ENCODE assay signal across 25 cellular contexts in the genomic region with DNA sequence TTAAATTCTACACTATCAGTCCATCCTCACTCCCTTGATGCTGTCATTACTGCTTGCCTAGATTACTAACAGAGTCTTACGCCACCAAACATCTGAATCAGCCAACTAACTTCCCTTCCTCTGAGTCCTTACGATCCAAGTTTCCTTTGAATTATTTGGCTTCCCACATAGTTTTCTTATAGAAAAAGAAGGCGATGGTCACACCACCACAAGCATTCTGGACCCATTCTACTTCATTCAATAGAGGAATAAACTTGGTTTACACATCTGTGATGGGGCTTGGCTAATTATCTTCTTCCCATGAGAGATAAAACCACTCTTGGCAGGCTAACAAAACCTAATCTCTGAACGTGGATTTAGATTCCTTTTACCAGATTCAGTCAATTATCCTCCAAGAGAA. TPM values are rescaled to one million over a fixed set of nuclear protein-coding genes. Genes with fewer than 3 reads are reported as not detected.
DNase-seq lines count a peak whose midpoint lies in the region; ATAC-seq and TF ChIP-seq lines count a peak whose summit lies in the region.
"Had no signal": no experiment of that assay in that cellular context is flagged by ENCODE, and none has a peak within 500 bp of the region (broad histone marks: within the 10 kb centered on the region; RNA-seq: fewer than 3 reads in every experiment).

No MANE protein-coding gene starts in this region.

- peaks cover 19% of the 10 kb centered on the region for H3K4me1 Mint-ChIP-seq in progenitor cell of endocrine pancreas (ENCODE audit: low read depth)

- H3K27ac ChIP-seq in adrenal gland, result peak overlapping the region in 3 of 5 donors; percentile 13 to 74 (median 14)
- H3K27ac ChIP-seq: neutrophil had no signal

- WGBS in adrenal gland, 4 donors, result 71 to 77% (median 73%) methylated on average over 4 of the region's 4 CpGs

- H3K4me3 Mint-ChIP-seq in progenitor cell of endocrine pancreas (ENCODE audit: low read depth), result no peak overlapping the region
- H3K4me3 Mint-ChIP-seq: activated T-cell treated with anti-CD3 and anti-CD28 coated beads, Interleukin-2, amount 50 U/mL, for 72 hours had no signal

- TF ChIP-seq CTCF in adrenal gland (IDR thresholded peaks at IDR 0.05) (no peak), fibroblast of pulmonary artery (IDR thresholded peaks at IDR 0.05; ENCODE audit: low read length, missing control alignments) (no peak), progenitor cell of endocrine pancreas (IDR thresholded peaks at IDR 0.05; ENCODE audit: unreplicated experiment) (no peak)

- H3K36me3 ChIP-seq in adrenal gland (replicated peaks in 1 of 2), result peaks cover 0 to 13% of the 10 kb centered on the region in 2 donors

- peak overlapping the region; percentile 50 for H3K27ac Mint-ChIP-seq in progenitor cell of endocrine pancreas
- H3K27ac Mint-ChIP-seq: activated T-cell treated with anti-CD3 and anti-CD28 coated beads, Interleukin-2, amount 50 U/mL, for 72 hours had no signal

- intact Hi-C loops in adrenal gland (cut with DNase I), result no loop called here

- H3K9me3 Mint-ChIP-seq in progenitor cell of endocrine pancreas (ENCODE audit: low read depth), result no peaks in the 10 kb centered on the region
- H3K9me3 Mint-ChIP-seq: activated T-cell treated with anti-CD3 and anti-CD28 coated beads, Interleukin-2, amount 50 U/mL, for 72 hours had no signal

- no peak for TF ChIP-seq POLR2A in adrenal gland (IDR thresholded peaks at IDR 0.05)

- H3K4me1 ChIP-seq in adrenal gland (replicated peaks in 1 of 2), result peaks cover 0 to 10% of the 10 kb centered on the region in 2 donors
- H3K4me1 ChIP-seq: ascending aorta had no signal

- peaks cover 9% of the 10 kb centered on the region for H3K36me3 Mint-ChIP-seq in progenitor cell of endocrine pancreas (ENCODE audit: insufficient read depth)

- H3K27me3 ChIP-seq in adrenal gland, result no peaks in the 10 kb centered on the region
- H3K27me3 ChIP-seq: ascending aorta, heart right ventricle, neutrophil had no signal

- peak; percentile 11 for DNase-seq in HS-5 (ENCODE audit: low read depth)
- no peak for DNase-seq in adrenal gland
- DNase-seq in fibroblast of pulmonary artery (ENCODE audit: low read depth), result peak; percentile 71
- no peak for DNase-seq in progenitor cell of endocrine pancreas (ENCODE audit: low spot score, unreplicated experiment)
- DNase-seq in AG20443 (ENCODE audit: low spot score), result no peak
- no peak for DNase-seq in NOMO-1 (lab: John Stamatoyannopoulos, UW; ENCODE audit: unreplicated experiment in 2 of 2)
- DNase-seq: activated CD4-positive, alpha-beta T cell treated with anti-CD3 and anti-CD28 coated beads for 4 hours; activated naive CD4-positive, alpha-beta T cell treated with anti-CD3 and anti-CD28 coated beads, Interleukin-2, amount 50 U/mL, for 16 hours; activated T-cell treated with anti-CD3 and anti-CD28 coated beads, Interleukin-2, amount 50 U/mL, for 72 hours; AML-193; DMS79; heart right ventricle; Karpas-422; left colon; MV-4-11; NCI-H1694 treated with DMSO at 0.1 percent for 48 hours; NCI-H748 treated with DMSO at 0.1 percent for 48 hours; OCI-M1; SHP77; stimulated activated CD4-positive, alpha-beta T cell treated with anti-CD3 and anti-CD28 coated beads, Interleukin-2, amount 100 ng/mL, for 48 hours; stimulated activated naive CD4-positive, alpha-beta T cell had no signal

- no peak for ATAC-seq in HG03025 (IDR thresholded peaks at IDR 0.05; ENCODE audit: low FRiP score, unreplicated experiment)
- ATAC-seq: activated T-cell treated with anti-CD3 and anti-CD28 coated beads, Interleukin-2, amount 50 U/mL, for 72 hours; GM12878; left colon had no signal

- no peak overlapping the region for H3K4me3 ChIP-seq in adrenal gland
- H3K4me3 ChIP-seq in fibroblast of pulmonary artery (replicated peaks; ENCODE audit: low read depth, low read length), result no peak overlapping the region
- H3K4me3 ChIP-seq: ascending aorta, GM12878, heart right ventricle had no signal

- H3K9me3 ChIP-seq in adrenal gland (replicated peaks in 1 of 3), result no peaks in the 10 kb centered on the region
- H3K9me3 ChIP-seq: ascending aorta, heart right ventricle, neutrophil had no signal

- no peaks in the 10 kb centered on the region for H3K27me3 Mint-ChIP-seq in progenitor cell of endocrine pancreas

RNA-seq across cellular contexts. Expression of gene INTS4, which starts 35.0 kb away (rescaled TPM):
- total RNA-seq in adrenal gland (10 to 100 TPM; 17.8 to 47.8 (median 38.3) TPM), progenitor cell of endocrine pancreas (46.3 and 52.5 TPM in 2 replicates)
- polyA plus RNA-seq in adrenal gland, result 10 to 100 TPM; 34.4 to 37.3 (median 36.5) TPM

Comparison
In these comparisons a context has a peak if more than half of its experiments do, and no peak if none do; other contexts are left out.
1. DNase-seq: peak in HS-5 (single experiment) and fibroblast of pulmonary artery (single experiment); none in adrenal gland (0 of 7), progenitor cell of endocrine pancreas (single experiment), AG20443 (single experiment) and NOMO-1 (0 of 2).